ENCODE assay signal across 17 cellular contexts in genomic region chr3:149314807-149315578, GRCh38. TPM values are rescaled to one million over a fixed set of nuclear protein-coding genes. Genes with fewer than 3 reads are reported as not detected.
DNase-seq lines count a peak whose midpoint lies in the region; ATAC-seq, FAIRE-seq and TF ChIP-seq lines count a peak whose summit lies in the region.
"Had no signal": no experiment of that assay in that cellular context is flagged by ENCODE, and none has a peak within 500 bp of the region (broad histone marks: within the 10 kb centered on the region; RNA-seq: fewer than 3 reads in every experiment).

No MANE protein-coding gene starts in this region.

- no peak for TF ChIP-seq POLR2A in GM12892 (IDR thresholded peaks at IDR 0.05; ENCODE audit: low read depth, low read length)

- H3K27me3 Mint-ChIP-seq in activated CD4-positive, alpha-beta memory T cell treated with anti-CD3 and anti-CD28 coated beads for 36 hours, result peaks cover 19% of the 10 kb centered on the region

- ATAC-seq in lung (ENCODE audit: insufficient read depth, low FRiP score), result peak; percentile 53
- ATAC-seq: activated CD8-positive, alpha-beta memory T cell treated with anti-CD3 and anti-CD28 coated beads, Interleukin-2, amount 10 ng/mL, durations not matched to agents 7 days and 5 days had no signal

- H3K27ac ChIP-seq in AG04450 (ENCODE audit: low read depth, low read length) (no peak overlapping the region), lung (ENCODE audit: low read depth in 1 of 2, low read length in 1 of 2) (no peak overlapping the region)
- H3K27ac ChIP-seq: KMS-11, upper lobe of left lung had no signal

- no peaks in the 10 kb centered on the region; the same call in 1 of the 2 replicates for H3K9me3 ChIP-seq in AG04450 (ENCODE audit: control insufficient read depth, insufficient read depth, low read length)
- peaks cover 0 to 2% of the 10 kb centered on the region in 2 donors for H3K9me3 ChIP-seq in lung (ENCODE audit: control insufficient read depth in 2 of 2, insufficient read depth in 1 of 2, low read length in 1 of 2)
- H3K9me3 ChIP-seq: upper lobe of left lung had no signal

- H3K36me3 ChIP-seq in lung (ENCODE audit: control insufficient read depth in 2 of 2, insufficient read depth in 2 of 2, low read length in 2 of 2), result no peaks in the 10 kb centered on the region
- H3K36me3 ChIP-seq: upper lobe of left lung had no signal

- H3K27me3 ChIP-seq in AG04450 (ENCODE audit: control insufficient read depth, insufficient read depth, low read length) (no peaks in the 10 kb centered on the region), lung (ENCODE audit: control insufficient read depth, insufficient read depth) (no peaks in the 10 kb centered on the region)
- H3K27me3 ChIP-seq: upper lobe of left lung had no signal

- WGBS in lung, 2 donors, result 66 to 79% methylated on average over 7 of the region's 7 CpGs

- no peak for TF ChIP-seq CTCF in AG04450 (IDR thresholded peaks at IDR 0.05; ENCODE audit: low read depth, low read length)
- TF ChIP-seq CTCF in lung (IDR thresholded peaks at IDR 0.05; ENCODE audit: control extremely low read depth, extremely low read depth), result no peak

- H3K4me1 ChIP-seq in lung (ENCODE audit: control insufficient read depth in 2 of 2, insufficient read depth in 2 of 2, low read length in 2 of 2), result no peaks in the 10 kb centered on the region

- CTCF ChIA-PET in AG04450 (lab: Charles Lee), result interaction anchor here (1.0 to 2.8 kb wide), 4 partner anchors 16 to 359 kb away, joined by 3 to 11 read pairs (median 4); no protein-coding TSS in a partner anchor
- CTCF ChIA-PET in activated CD4-positive, alpha-beta memory T cell treated with anti-CD3 and anti-CD28 coated beads for 36 hours (lab: Charles Lee), result no interaction called here

- H3K4me3 ChIP-seq in AG04450 (ENCODE audit: low read depth, low read length) (no peak overlapping the region), lung (no peak overlapping the region)
- H3K4me3 ChIP-seq: upper lobe of left lung had no signal

- no peak overlapping the region for H3K27ac Mint-ChIP-seq in activated CD4-positive, alpha-beta memory T cell treated with anti-CD3 and anti-CD28 coated beads for 36 hours
- H3K27ac Mint-ChIP-seq: activated CD8-positive, alpha-beta memory T cell treated with anti-CD3 and anti-CD28 coated beads, Interleukin-2, amount 10 ng/mL, durations not matched to agents 7 days and 5 days; CD14-positive monocyte; nephron progenitor cell had no signal

- no peaks in the 10 kb centered on the region for H3K9me3 Mint-ChIP-seq in activated CD4-positive, alpha-beta memory T cell treated with anti-CD3 and anti-CD28 coated beads for 36 hours

- DNase-seq in AG04450 (ENCODE audit: low read depth, low spot score) (peak; percentile 15), HT1080 (ENCODE audit: low read depth) (peak; percentile 91), dedifferentiated amniotic fluid mesenchymal stem cell (ENCODE audit: extremely low spot score) (peak; percentile 67), lung (ENCODE audit: low spot score) (no peak), superior temporal gyrus (ENCODE audit: extremely low spot score) (no peak), GM12892 (ENCODE audit: insufficient read length) (no peak)
- DNase-seq in activated CD4-positive, alpha-beta memory T cell treated with anti-CD3 and anti-CD28 coated beads for 36 hours, result no peak
- no peak for DNase-seq in activated naive CD4-positive, alpha-beta T cell (lab: John Stamatoyannopoulos, UW)
- DNase-seq: activated CD8-positive, alpha-beta memory T cell treated with anti-CD3 and anti-CD28 coated beads, Interleukin-2, amount 10 ng/mL, durations not matched to agents 7 days and 5 days; NCI-H82; nephron progenitor cell; stimulated activated CD4-positive, alpha-beta T cell treated with anti-CD3 and anti-CD28 coated beads, Interleukin-4, amount 100 ng/mL, for 24 hours; T-helper 1 cell; upper lobe of left lung had no signal

- POLR2A ChIA-PET in AG04450 (lab: Yijun Ruan, JAX), result no interaction called here
- POLR2A ChIA-PET in activated CD4-positive, alpha-beta memory T cell treated with anti-CD3 and anti-CD28 coated beads for 36 hours (lab: Charles Lee), result no interaction called here

- intact Hi-C loops in activated CD4-positive, alpha-beta memory T cell treated with anti-CD3 and anti-CD28 coated beads for 36 hours (cut with micrococcal nuclease), result no loop called here

- no peak for FAIRE-seq in GM12892 (lab: Jason Lieb, UNC)
- FAIRE-seq: GM12891 had no signal

- H3K4me3 Mint-ChIP-seq in activated CD4-positive, alpha-beta memory T cell treated with anti-CD3 and anti-CD28 coated beads for 36 hours, result no peak overlapping the region
- H3K4me3 Mint-ChIP-seq: activated CD8-positive, alpha-beta memory T cell treated with anti-CD3 and anti-CD28 coated beads, Interleukin-2, amount 10 ng/mL, durations not matched to agents 7 days and 5 days; CD14-positive monocyte; nephron progenitor cell had no signal

- H3K36me3 Mint-ChIP-seq in activated CD4-positive, alpha-beta memory T cell treated with anti-CD3 and anti-CD28 coated beads for 36 hours, result no peaks in the 10 kb centered on the region
- H3K36me3 Mint-ChIP-seq: activated CD8-positive, alpha-beta memory T cell treated with anti-CD3 and anti-CD28 coated beads, Interleukin-2, amount 10 ng/mL, durations not matched to agents 7 days and 5 days; CD14-positive monocyte had no signal

- no peaks in the 10 kb centered on the region for H3K4me1 Mint-ChIP-seq in activated CD4-positive, alpha-beta memory T cell treated with anti-CD3 and anti-CD28 coated beads for 36 hours (ENCODE audit: low read depth)
- H3K4me1 Mint-ChIP-seq: activated CD8-positive, alpha-beta memory T cell treated with anti-CD3 and anti-CD28 coated beads, Interleukin-2, amount 10 ng/mL, durations not matched to agents 7 days and 5 days; CD14-positive monocyte had no signal

RNA-seq across cellular contexts. Expression of gene TM4SF18, which starts 18.4 kb away (rescaled TPM):
- polyA plus RNA-seq in AG04450 (2011; rRNA removed) (0.09 TPM in 1 of 2 replicates, not detected in the other), lung (1 to 10 TPM; 2.1 to 3.8 TPM)
- polyA minus RNA-seq in AG04450 (2011; rRNA and poly(A)+ RNA removed), result not detected in 2 replicates
- total RNA-seq in HT1080 (2014; rRNA removed; shearing (Covaris generic)), result 0.03 TPM in 1 of 2 replicates, not detected in the other
- 0.02 and 0.03 TPM in 2 replicates for polyA plus RNA-seq in HT1080 (2015; cell fraction: cytosol; rRNA removed)
- not detected in 2 replicates for polyA plus RNA-seq in HT1080 (2015; cell fraction: nucleus; rRNA removed)
- total RNA-seq in lung, result 10 to 100 TPM in 1 of 2 donors, 1 to 10 TPM in 1; 4.4 to 28.5 TPM
- not detected for total RNA-seq in activated CD4-positive, alpha-beta memory T cell treated with anti-CD3 and anti-CD28 coated beads for 36 hours
- polyA plus RNA-seq in GM12892 (2012; ENCODE audit: missing spikeins), result not detected
- total RNA-seq: activated CD8-positive, alpha-beta memory T cell treated with anti-CD3 and anti-CD28 coated beads, Interleukin-2, amount 10 ng/mL, durations not matched to agents 7 days and 5 days had no signal
- polyA plus RNA-seq: CD14-positive monocyte had no signal

Comparison
In these comparisons a context has a peak if more than half of its experiments do, and no peak if none do; other contexts are left out.
1. DNase-seq: peak in AG04450 (single experiment), HT1080 (single experiment) and dedifferentiated amniotic fluid mesenchymal stem cell (single experiment); none in lung (single experiment), activated CD4-positive, alpha-beta memory T cell treated with anti-CD3 and anti-CD28 coated beads for 36 hours (single experiment), superior temporal gyrus (single experiment), activated naive CD4-positive, alpha-beta T cell (0 of 4) and GM12892 (single experiment).